In genomic region chr1:23867953-23868847, GRCh38 we compare ENCODE assay signal across 8 cellular contexts. TPM values are rescaled to one million over a fixed set of nuclear protein-coding genes. Genes with fewer than 3 reads are reported as not detected.
DNase-seq lines count a peak whose midpoint lies in the region; ATAC-seq and TF ChIP-seq lines count a peak whose summit lies in the region.

FUCA1 (minus strand) TSS chr1:23868290; CDS start chr1:23868286, 4 bp downstream.

- 2 to 3% (median 3%) methylated on average over 69 to 81 of the region's 81 CpGs for WGBS in adipose tissue, 3 donors
- 3 to 4% methylated on average over 80 to 81 of the region's 81 CpGs for WGBS in heart right ventricle, 2 donors
- 5 to 9% methylated on average over 36 of the region's 81 CpGs for WGBS in upper lobe of left lung, 2 donors

- TF ChIP-seq EP300 in upper lobe of left lung (IDR thresholded peaks at IDR 0.05) = no peak

- peak in 2 of 4 donors; percentile 83 to 92 for TF ChIP-seq POLR2A in upper lobe of left lung (IDR thresholded peaks at IDR 0.05)

- H3K4me1 ChIP-seq in heart right ventricle (peaks cover 5 to 45% (median 19%) of the 10 kb centered on the region in 9 donors), upper lobe of left lung (peaks cover 21 to 34% (median 29%) of the 10 kb centered on the region in 4 donors)

- H3K36me3 ChIP-seq in heart right ventricle = peaks cover 0 to 23% (median 4%) of the 10 kb centered on the region in 9 donors
- H3K36me3 ChIP-seq in upper lobe of left lung = peaks cover 0 to 17% (median 3%) of the 10 kb centered on the region in 4 donors

- TF ChIP-seq CTCF in GM12865 (IDR thresholded peaks at IDR 0.05; ENCODE audit: insufficient read depth, low read depth, low read length, missing control alignments) = peak; percentile 96
- TF ChIP-seq CTCF in heart right ventricle (IDR thresholded peaks at IDR 0.05) = peak; percentile 92 to 99 (median 97)
- TF ChIP-seq CTCF in upper lobe of left lung (IDR thresholded peaks at IDR 0.05) = peak; percentile 90 to 97 (median 96)

- intact Hi-C loops in heart right ventricle (cut with DNase I) (loop anchor here (1.0 to 10.0 kb wide), 14 partner anchors 41 to 159 kb away; partner anchors contain the start of genes PITHD1 (in 4 of the 10), CNR2 (in 1 of the 10), GALE (in 1 of the 10) and HMGCL (in 1 of the 10)), posterior cingulate gyrus (cut with DNase I) (loop anchor here (2.0 to 5.0 kb wide), 3 partner anchors 41 to 95 kb away; partner anchors contain the start of genes GALE and HMGCL)

- H3K9me3 ChIP-seq in heart right ventricle = no peaks in the 10 kb centered on the region
- no peaks in the 10 kb centered on the region for H3K9me3 ChIP-seq in upper lobe of left lung

- no peaks in the 10 kb centered on the region for H3K27me3 ChIP-seq in heart right ventricle
- H3K27me3 ChIP-seq in upper lobe of left lung = no peaks in the 10 kb centered on the region

- DNase-seq in GM12865 (ENCODE audit: low read depth) = peak; percentile 97
- DNase-seq in NCI-H1105 treated with DMSO at 0.1 percent for 48 hours (lab: John Stamatoyannopoulos, UW) = peak; percentile 98
- peak; percentile 74 to 82 for DNase-seq in SW 1271 (lab: John Stamatoyannopoulos, UW)
- peak; percentile 91 to 94 for DNase-seq in heart right ventricle
- DNase-seq in posterior cingulate gyrus = peak; percentile 90 to 99 (median 94)
- DNase-seq in upper lobe of left lung = peak; percentile 96 to 97

- H3K4me3 ChIP-seq in GM12865 (ENCODE audit: low read depth, low read length) (peak within 1 kb of the TSS; percentile 75), heart right ventricle (peak within 1 kb of the TSS; percentile 49 to 95 (median 85)), upper lobe of left lung (peak within 1 kb of the TSS; percentile 56 to 85 (median 66))

- H3K27ac ChIP-seq in adipose tissue (ENCODE audit: low read depth, low read length) = no peak within 1 kb of the TSS
- H3K27ac ChIP-seq in heart right ventricle = peak within 1 kb of the TSS in 9 of 10 donors; percentile 71 to 86 (median 78)
- peak within 1 kb of the TSS; percentile 59 to 84 (median 74) for H3K27ac ChIP-seq in upper lobe of left lung

- ATAC-seq in HG02642 (IDR thresholded peaks at IDR 0.05; ENCODE audit: poor library complexity, unreplicated experiment) (peak; percentile 96), heart right ventricle (peak; percentile 97 to 99 (median 98)), upper lobe of left lung (ENCODE audit: low FRiP score in 2 of 2) (peak; percentile 98 to 99)

RNA-seq across cellular contexts. Expression of gene FUCA1, which starts in this region (rescaled TPM):
- polyA plus RNA-seq in adipose tissue = 10 to 100 TPM; 13.8 to 17.1 (median 14.5) TPM
- total RNA-seq in heart right ventricle = 10 to 100 TPM; 10.6 to 34.0 (median 15.1) TPM
- polyA plus RNA-seq in heart right ventricle = 10 to 100 TPM; 11.2 to 13.3 TPM
- total RNA-seq in upper lobe of left lung = 10 to 100 TPM; 22.6 to 70.8 (median 40.5) TPM
